16 cellular contexts compared by ENCODE assay signal in the genomic region with DNA sequence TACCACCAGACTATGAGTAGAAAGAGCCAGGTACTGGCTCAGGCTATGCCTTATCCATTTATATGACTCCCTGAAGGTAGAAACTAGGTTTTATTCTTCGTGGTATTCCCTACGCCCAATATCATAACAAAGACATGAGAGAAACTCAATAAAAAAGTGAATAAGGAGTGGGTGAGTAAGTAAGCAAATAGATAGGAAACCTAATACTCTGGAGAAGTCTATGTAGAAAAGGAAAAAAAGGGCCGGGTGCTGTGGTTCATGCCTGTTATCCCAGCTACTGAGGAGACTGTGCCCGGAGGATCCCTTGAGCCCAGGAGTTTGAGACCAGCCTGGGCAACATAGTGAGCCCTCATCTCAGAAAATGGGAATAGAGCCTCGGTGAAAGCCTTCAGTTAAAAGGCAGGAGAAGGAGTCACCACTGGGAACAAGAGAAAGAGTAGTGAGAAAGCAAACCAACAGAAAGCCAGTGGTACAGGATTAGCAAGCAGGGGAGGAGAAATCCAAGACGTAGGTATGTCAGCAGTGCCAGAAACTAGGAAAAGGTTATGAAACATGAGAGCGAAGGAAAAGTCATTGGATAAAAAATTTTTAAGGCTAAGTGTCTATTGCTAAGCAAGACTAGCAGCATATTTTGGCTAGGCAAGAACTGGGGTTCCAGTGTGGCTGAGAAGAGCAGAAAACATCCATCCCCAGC. TPM values are rescaled to one million over a fixed set of nuclear protein-coding genes. Genes with fewer than 3 reads are reported as not detected.
A peak's percentile ranks its signal among the peaks of the same experiment; 100 is the strongest.
DNase-seq lines count a peak whose midpoint lies in the region; ATAC-seq and TF ChIP-seq lines count a peak whose summit lies in the region.
"Had no signal": no experiment of that assay in that cellular context is flagged by ENCODE, and none has a peak within 500 bp of the region (broad histone marks: within the 10 kb centered on the region; RNA-seq: fewer than 3 reads in every experiment).

No MANE protein-coding gene starts in this region.

- H3K9ac ChIP-seq in PC-3 (ENCODE audit: low read length): peak overlapping the region; percentile 51

- POLR2A ChIA-PET in PC-3 (lab: Charles Lee; ENCODE audit: unreplicated experiment): interaction anchor here (1.0 to 1.5 kb wide), 2 partner anchors 51 to 61 kb away, joined by 3 to 5 read pairs; a partner anchor contains a TSS

- peak overlapping the region; percentile 75 for H3K4me2 ChIP-seq in PC-3 (ENCODE audit: low read length)

- in situ Hi-C loops in HAP-1 (cut with MboI; ENCODE audit: low sequenced_read_pairs): no loop called here

- H3K4me1 ChIP-seq in PC-3 (ENCODE audit: insufficient read depth, low read length) (peaks cover 55% of the 10 kb centered on the region), gastroesophageal sphincter (no peaks in the 10 kb centered on the region), HAP-1 (no peaks in the 10 kb centered on the region)

- no peak for TF ChIP-seq POLR2A in gastroesophageal sphincter (IDR thresholded peaks at IDR 0.05)

- H2AFZ ChIP-seq in PC-3 (ENCODE audit: low read length): peak overlapping the region; percentile 52

- peak overlapping the region; percentile 90 for H3K27ac ChIP-seq in PC-3 (ENCODE audit: low read length)
- H3K27ac ChIP-seq in epithelial cell of prostate: peak overlapping the region; percentile 65
- no peak overlapping the region for H3K27ac ChIP-seq in gastroesophageal sphincter

- no peaks in the 10 kb centered on the region for H3K79me2 ChIP-seq in PC-3 (ENCODE audit: low read length)

- peak; percentile 87 for ATAC-seq in PC-3
- ATAC-seq in gastroesophageal sphincter: no peak

- BruUV-seq in PC-3 (replicated peaks; lab: Mats Ljungman, UMichigan): no TSS peak

- H3K36me3 ChIP-seq in PC-3 (ENCODE audit: low read depth, low read length) (no peaks in the 10 kb centered on the region), gastroesophageal sphincter (no peaks in the 10 kb centered on the region), HAP-1 (replicated peaks) (no peaks in the 10 kb centered on the region)

- no peak for TF ChIP-seq EP300 in gastroesophageal sphincter (IDR thresholded peaks at IDR 0.05)

- H3F3A ChIP-seq in PC-3 (ENCODE audit: low read length, unreplicated experiment): no peaks in the 10 kb centered on the region

- H3K9me3 ChIP-seq in PC-3 (ENCODE audit: low read length) (no peaks in the 10 kb centered on the region), gastroesophageal sphincter (no peaks in the 10 kb centered on the region), HAP-1 (no peaks in the 10 kb centered on the region)

- DNase-seq in Daoy (ENCODE audit: low read depth) (peak; percentile 56), PC-3 (peak; percentile 90), epithelial cell of prostate (ENCODE audit: low read depth, low spot score) (no peak), ureter (ENCODE audit: low spot score) (peak; percentile 4), NCI-H748 treated with DMSO at 0.1 percent for 48 hours (lab: John Stamatoyannopoulos, UW) (no peak), HAP-1 (ENCODE audit: low spot score in 2 of 2) (no peak)
- DNase-seq: ACHN, AML-193, COR-L47, DMS79 treated with DMSO at 0.1 percent for 48 hours, NCI-H1092, NCI-H146, NCI-H510A treated with DMSO at 0.1 percent for 48 hours, SHP77 had no signal

- intact Hi-C loops in PC-3 (cut with micrococcal nuclease): loop anchor here (5.0 to 10.0 kb wide), 4 partner anchors 38 to 335 kb away; a partner anchor contains a TSS

- H3K4me3 ChIP-seq in PC-3 (ENCODE audit: low read length) (peak overlapping the region; percentile 41; the same call in 1 of the 2 replicates), gastroesophageal sphincter (no peak overlapping the region), HAP-1 (no peak overlapping the region)

- CTCF ChIA-PET in PC-3 (lab: Charles Lee): interaction anchor here (0.6 to 3.2 kb wide), 5 partner anchors 51 to 116 kb away, joined by 3 to 54 read pairs (median 4); a partner anchor contains a TSS

- no peaks in the 10 kb centered on the region for H4K20me1 ChIP-seq in PC-3 (ENCODE audit: low read length)

- H3K9me2 ChIP-seq in PC-3 (replicated peaks; ENCODE audit: low read length): no peaks in the 10 kb centered on the region

- TF ChIP-seq CTCF in PC-3 (conservative IDR thresholded peaks at IDR 0.05; ENCODE audit: low read depth, low read length): no peak
- no peak for TF ChIP-seq CTCF in gastroesophageal sphincter (IDR thresholded peaks at IDR 0.05)

- H3K27me3 ChIP-seq in PC-3 (ENCODE audit: low read length) (no peaks in the 10 kb centered on the region), gastroesophageal sphincter (no peaks in the 10 kb centered on the region), HAP-1 (ENCODE audit: low read depth) (no peaks in the 10 kb centered on the region)

- whole genome bisulfite sequencing in gastroesophageal sphincter (ENCODE audit: low coverage in 1 of 2), 2 donors: 69 to 77% methylated on average over 6 to 7 of the region's 7 CpGs

RNA-seq across cellular contexts. Expression of a gene that starts 6.0 kb away (rescaled TPM):
- not detected in 2 replicates for total RNA-seq in Daoy (2014; rRNA removed; shearing (Covaris generic))
- total RNA-seq in PC-3 (2014; rRNA removed): not detected in 2 replicates
- not detected for total RNA-seq in ureter
- under 1 TPM in 1 of 4 donors, not detected in 3; 0.12 TPM for total RNA-seq in gastroesophageal sphincter
- total RNA-seq: MCF 10A had no signal

RNA-seq across cellular contexts. Expression of a gene that starts 52.1 kb away (rescaled TPM):
- total RNA-seq in Daoy (2014; rRNA removed; shearing (Covaris generic)): 11.7 and 12.8 TPM in 2 replicates
- total RNA-seq in PC-3 (2014; rRNA removed) (9.1 and 9.6 TPM in 2 replicates), ureter (33.7 TPM), gastroesophageal sphincter (10 to 100 TPM; 23.8 to 42.0 (median 31.0) TPM)

Comparison
In these comparisons a context has a peak if more than half of its experiments do, and no peak if none do; other contexts are left out.
1. DNase-seq: peak in Daoy (single experiment), PC-3 (single experiment) and ureter (single experiment); none in epithelial cell of prostate (single experiment), NCI-H748 treated with DMSO at 0.1 percent for 48 hours (single experiment) and HAP-1 (0 of 2).
2. H3K27ac ChIP-seq: peak in PC-3 (single experiment) and epithelial cell of prostate (single experiment); none in gastroesophageal sphincter (0 of 4).